ENCODE assay signal across 12 cellular contexts in the genomic region with DNA sequence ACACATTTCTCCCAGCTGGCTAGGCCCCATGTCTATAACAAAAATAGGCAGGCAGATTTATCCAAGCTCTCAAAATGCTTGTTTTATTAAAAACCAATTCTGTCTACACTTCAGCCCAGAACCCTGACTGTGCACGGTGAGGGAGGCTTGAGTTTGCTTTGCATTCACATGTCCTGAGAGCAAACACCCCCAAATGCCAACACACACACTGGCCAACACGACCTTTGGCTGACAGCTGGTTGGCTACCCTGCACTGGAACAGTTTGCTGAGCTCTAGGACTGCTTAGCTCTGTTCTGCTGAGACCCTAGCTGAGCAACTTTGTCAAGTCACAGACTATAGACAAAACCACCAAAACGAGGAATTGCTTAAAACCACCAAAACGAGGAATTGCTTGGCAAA. TPM values are rescaled to one million over a fixed set of nuclear protein-coding genes. Genes with fewer than 3 reads are reported as not detected.
DNase-seq lines count a peak whose midpoint lies in the region; ATAC-seq, FAIRE-seq and TF ChIP-seq lines count a peak whose summit lies in the region.
"Had no signal": no experiment of that assay in that cellular context is flagged by ENCODE, and none has a peak within 500 bp of the region (broad histone marks: within the 10 kb centered on the region; RNA-seq: fewer than 3 reads in every experiment).

No MANE protein-coding gene starts in this region.

- no peaks in the 10 kb centered on the region for H3K9me3 ChIP-seq in CD4-positive, CD25-positive, alpha-beta regulatory T cell (ENCODE audit: control insufficient read depth in 2 of 2, low read length in 2 of 2)
- no peaks in the 10 kb centered on the region for H3K9me3 ChIP-seq in Loucy (ENCODE audit: insufficient read depth, low read depth, low read length)
- H3K9me3 ChIP-seq in esophagus squamous epithelium = no peaks in the 10 kb centered on the region
- H3K9me3 ChIP-seq in psoas muscle = no peaks in the 10 kb centered on the region

- peaks cover 5% of the 10 kb centered on the region for H3K36me3 Mint-ChIP-seq in CD4-positive, CD25-positive, alpha-beta regulatory T cell

- peak overlapping the region; percentile 94 to 99 (median 94) for H3K27ac Mint-ChIP-seq in CD4-positive, CD25-positive, alpha-beta regulatory T cell
- H3K27ac Mint-ChIP-seq: mesothelial cell of epicardium had no signal

- ATAC-seq in CD4-positive, CD25-positive, alpha-beta regulatory T cell (ENCODE audit: low read depth in 2 of 2) = no peak
- ATAC-seq in psoas muscle = peak in 3 of 4 donors; percentile 18 to 41 (median 31)

- intact Hi-C loops in esophagus squamous epithelium (cut with DNase I) (no loop called here), psoas muscle (cut with DNase I) (loop anchor here (2.0 to 5.0 kb wide), 2 partner anchors 41 to 51 kb away; no protein-coding TSS in a partner anchor)

- H3K27me3 Mint-ChIP-seq in CD4-positive, CD25-positive, alpha-beta regulatory T cell = no peaks in the 10 kb centered on the region

- no peak overlapping the region for H3K9ac ChIP-seq in Loucy (ENCODE audit: low read depth, low read length, poor library complexity, severe bottlenecking)

- H3K4me3 Mint-ChIP-seq in CD4-positive, CD25-positive, alpha-beta regulatory T cell = peak overlapping the region; percentile 89 to 97 (median 93)
- H3K4me3 Mint-ChIP-seq: mesothelial cell of epicardium had no signal

- H3K27me3 ChIP-seq in CD4-positive, CD25-positive, alpha-beta regulatory T cell (ENCODE audit: control insufficient read depth, insufficient read depth, low read length) = no peaks in the 10 kb centered on the region
- no peaks in the 10 kb centered on the region for H3K27me3 ChIP-seq in Loucy (ENCODE audit: insufficient read depth, low read length, poor library complexity, severe bottlenecking)
- no peaks in the 10 kb centered on the region for H3K27me3 ChIP-seq in esophagus squamous epithelium
- H3K27me3 ChIP-seq in psoas muscle (ENCODE audit: insufficient read depth in 3 of 3, low read length in 2 of 3) = no peaks in the 10 kb centered on the region
- H3K27me3 ChIP-seq: brain microvascular endothelial cell had no signal

- H3K9me2 ChIP-seq in Loucy (replicated peaks; ENCODE audit: low read depth, low read length) = no peaks in the 10 kb centered on the region

- peak overlapping the region; percentile 91 for H3K4me3 ChIP-seq in CD4-positive, CD25-positive, alpha-beta regulatory T cell (ENCODE audit: low read depth, low read length)
- H3K4me3 ChIP-seq in Loucy (ENCODE audit: low read length, poor library complexity, severe bottlenecking) = no peak overlapping the region
- H3K4me3 ChIP-seq in esophagus squamous epithelium = no peak overlapping the region
- peak overlapping the region; percentile 57 for H3K4me3 ChIP-seq in psoas muscle

- no peak overlapping the region for H2AFZ ChIP-seq in Loucy (ENCODE audit: low read length)

- peak overlapping the region; percentile 87 for H3K27ac ChIP-seq in CD4-positive, CD25-positive, alpha-beta regulatory T cell (ENCODE audit: insufficient read depth, low read length, poor library complexity, severe bottlenecking)
- H3K27ac ChIP-seq in esophagus squamous epithelium = peak overlapping the region in 3 of 4 donors; percentile 66 to 86 (median 66)
- peak overlapping the region; percentile 89 for H3K27ac ChIP-seq in psoas muscle
- H3K27ac ChIP-seq: brain microvascular endothelial cell had no signal

- 46 to 58% methylated on average over 3 of the region's 4 CpGs for WGBS in esophagus squamous epithelium, 2 donors
- 22 to 37% (median 24%) methylated on average over 4 of the region's 4 CpGs for WGBS in psoas muscle, 3 donors

- H3K79me2 ChIP-seq in Loucy (ENCODE audit: insufficient read depth, low read length) = peaks cover 49% of the 10 kb centered on the region

- no peak for TF ChIP-seq POLR2A in esophagus squamous epithelium (IDR thresholded peaks at IDR 0.05)

- peaks cover 70% of the 10 kb centered on the region for H3K4me1 ChIP-seq in CD4-positive, CD25-positive, alpha-beta regulatory T cell (ENCODE audit: control insufficient read depth, insufficient read depth, low read length, poor library complexity, severe bottlenecking)
- peaks cover 59% of the 10 kb centered on the region for H3K4me1 ChIP-seq in Loucy (ENCODE audit: insufficient read depth, low read length, poor library complexity, severe bottlenecking)
- peaks cover 17 to 75% (median 27%) of the 10 kb centered on the region in 3 donors for H3K4me1 ChIP-seq in esophagus squamous epithelium
- H3K4me1 ChIP-seq in psoas muscle = peaks cover 46% of the 10 kb centered on the region

- TF ChIP-seq CTCF in Loucy (conservative IDR thresholded peaks at IDR 0.05; ENCODE audit: low read length) (no peak), esophagus squamous epithelium (IDR thresholded peaks at IDR 0.05) (no peak), psoas muscle (IDR thresholded peaks at IDR 0.05) (no peak)

- DNase-seq in CD4-positive, CD25-positive, alpha-beta regulatory T cell = no peak
- DNase-seq in esophagus squamous epithelium (lab: John Stamatoyannopoulos, UW) (no peak), psoas muscle (no peak), NCI-H524 treated with DMSO at 0.1 percent for 48 hours (lab: John Stamatoyannopoulos, UW) (no peak), NCI-H1048 (lab: John Stamatoyannopoulos, UW) (no peak), urothelium cell line (ENCODE audit: low spot score) (no peak), SW 1271 (lab: John Stamatoyannopoulos, UW) (no peak)
- DNase-seq: brain microvascular endothelial cell, NCI-H1436 treated with DMSO at 0.1 percent for 48 hours had no signal

- H3K9me3 Mint-ChIP-seq in CD4-positive, CD25-positive, alpha-beta regulatory T cell = no peaks in the 10 kb centered on the region
- H3K9me3 Mint-ChIP-seq: mesothelial cell of epicardium had no signal

- H3F3A ChIP-seq in Loucy (ENCODE audit: low read depth) = no peaks in the 10 kb centered on the region

- FAIRE-seq in urothelium cell line (lab: Jason Lieb, UNC) = no peak
- FAIRE-seq: RCC 7860 had no signal

- peaks cover 18% of the 10 kb centered on the region for H4K20me1 ChIP-seq in Loucy (ENCODE audit: insufficient read depth, low read length, poor library complexity, severe bottlenecking)

- H3K36me3 ChIP-seq in CD4-positive, CD25-positive, alpha-beta regulatory T cell (ENCODE audit: control insufficient read depth, insufficient read depth, low read length) = peaks cover 2% of the 10 kb centered on the region
- no peaks in the 10 kb centered on the region for H3K36me3 ChIP-seq in Loucy (ENCODE audit: insufficient read depth, low read length)
- H3K36me3 ChIP-seq in esophagus squamous epithelium = no peaks in the 10 kb centered on the region
- no peaks in the 10 kb centered on the region for H3K36me3 ChIP-seq in psoas muscle (ENCODE audit: insufficient read depth in 1 of 2, low read depth in 1 of 2)
- H3K36me3 ChIP-seq: brain microvascular endothelial cell had no signal

- peak overlapping the region; percentile 94 for H3K4me2 ChIP-seq in Loucy (ENCODE audit: low read depth, low read length, poor library complexity, severe bottlenecking)

- peaks cover 25 to 78% (median 67%) of the 10 kb centered on the region in 4 donors for H3K4me1 Mint-ChIP-seq in CD4-positive, CD25-positive, alpha-beta regulatory T cell

RNA-seq across cellular contexts. Expression of a gene that starts 3.6 kb away (rescaled TPM):
- 87.7 TPM for total RNA-seq in CD4-positive, CD25-positive, alpha-beta regulatory T cell
- polyA plus RNA-seq in CD4-positive, CD25-positive, alpha-beta regulatory T cell = 10 to 100 TPM; 10.7 to 15.5 (median 12.4) TPM
- total RNA-seq in esophagus squamous epithelium (10 to 100 TPM in 3 of 4 donors, 1 to 10 TPM in 1; 7.0 to 14.7 (median 12.4) TPM), psoas muscle (10 to 100 TPM in 3 of 4 donors, 1 to 10 TPM in 1; 7.1 to 12.9 (median 11.3) TPM)
- polyA plus RNA-seq in psoas muscle = 10 to 100 TPM in 1 of 3 donors, 1 to 10 TPM in 2; 3.5 to 22.3 (median 5.6) TPM

RNA-seq across cellular contexts. Expression of a gene that starts 58.9 kb away (rescaled TPM):
- 13.8 TPM for total RNA-seq in CD4-positive, CD25-positive, alpha-beta regulatory T cell
- polyA plus RNA-seq in CD4-positive, CD25-positive, alpha-beta regulatory T cell = 1 to 10 TPM in 1 of 4 donors, not detected in 3; 1.2 TPM
- 10 to 100 TPM in 1 of 4 donors, 1 to 10 TPM in 2, not detected in 1; 4.2 to 15.7 (median 5.7) TPM for total RNA-seq in esophagus squamous epithelium
- total RNA-seq in psoas muscle = 1,000 to 10,000 TPM in 2 of 4 donors, 100 to 1,000 TPM in 2; 138 to 1,165 (median 841) TPM
- polyA plus RNA-seq in psoas muscle = 1,000 to 10,000 TPM in 1 of 3 donors, 100 to 1,000 TPM in 1, 10 to 100 TPM in 1; 91.1 to 1,241 (median 578) TPM

Comparison
In these comparisons a context has a peak if more than half of its experiments do, and no peak if none do; other contexts are left out.
1. ATAC-seq: peak in psoas muscle (3 of 4); none in CD4-positive, CD25-positive, alpha-beta regulatory T cell (0 of 2).
2. H3K4me3 ChIP-seq: peak in CD4-positive, CD25-positive, alpha-beta regulatory T cell (single experiment) and psoas muscle (single experiment); none in Loucy (single experiment) and esophagus squamous epithelium (0 of 4).
3. Peak in every context shown above with its lines, with median percentiles within 50 percentile points of each other: H3K27ac ChIP-seq.